9 cellular contexts compared by ENCODE assay signal in the genomic region with DNA sequence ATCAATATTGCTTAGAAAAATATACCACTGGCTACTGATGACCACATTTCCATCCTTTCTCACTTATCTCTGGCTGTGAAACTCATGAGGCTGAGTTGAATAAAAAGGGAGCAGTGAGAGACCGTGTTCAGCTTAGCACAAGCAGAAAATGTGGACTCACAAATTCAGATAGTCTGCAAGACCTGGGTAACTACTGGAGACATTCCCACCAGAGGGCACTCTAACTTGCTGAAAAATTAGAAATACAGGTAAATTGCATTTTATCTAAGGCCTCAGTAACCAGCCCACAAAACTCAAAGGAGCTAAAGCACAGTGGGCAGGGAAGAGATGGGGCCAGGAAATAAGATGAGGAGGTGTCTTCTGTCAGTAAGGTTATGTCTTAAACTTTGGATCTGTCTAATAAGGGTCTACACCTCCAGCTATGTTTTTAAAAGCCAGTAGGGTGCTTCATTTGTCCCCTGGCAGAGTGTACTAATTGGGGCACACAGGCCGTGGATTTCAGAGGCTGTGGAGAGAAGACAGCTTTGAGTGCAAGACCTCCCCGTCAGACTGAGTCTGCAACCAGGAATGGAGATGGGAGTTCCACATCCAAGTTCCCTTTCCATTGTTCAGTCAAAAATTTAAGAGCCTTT. TPM values are rescaled to one million over a fixed set of nuclear protein-coding genes. Genes with fewer than 3 reads are reported as not detected.
DNase-seq lines count a peak whose midpoint lies in the region; ATAC-seq and TF ChIP-seq lines count a peak whose summit lies in the region.
"Had no signal": no experiment of that assay in that cellular context is flagged by ENCODE, and none has a peak within 500 bp of the region (broad histone marks: within the 10 kb centered on the region; RNA-seq: fewer than 3 reads in every experiment).

No MANE protein-coding gene starts in this region.

- H3K27ac ChIP-seq in adrenal gland (no peak overlapping the region), transverse colon (no peak overlapping the region)

- TF ChIP-seq CTCF in HFFc6 (IDR thresholded peaks at IDR 0.05): peak; percentile 83
- TF ChIP-seq CTCF in adrenal gland (IDR thresholded peaks at IDR 0.05): peak; percentile 12 to 49 (median 36)
- TF ChIP-seq CTCF in transverse colon (IDR thresholded peaks at IDR 0.05): peak in 4 of 5 experiments; percentile 27 to 45 (median 31)

- H3K36me3 ChIP-seq in adrenal gland (replicated peaks in 1 of 2): no peaks in the 10 kb centered on the region
- H3K36me3 ChIP-seq in transverse colon: no peaks in the 10 kb centered on the region

- DNase-seq in activated T-cell treated with anti-CD3 and anti-CD28 coated beads, Interleukin-2, amount 50 U/mL, for 72 hours: peak; percentile 15 to 31
- DNase-seq in activated T-cell treated with anti-CD3 and anti-CD28 coated beads, Interleukin-2, amount 50 U/mL, for 24 hours: no peak
- DNase-seq in HFFc6 (peak; percentile 51), NCI-H524 (lab: John Stamatoyannopoulos, UW) (peak; percentile 48 to 67), adrenal gland (peak in 5 of 7 donors; percentile 29 to 67 (median 45)), iris pigment epithelial cell (ENCODE audit: low read depth) (peak; percentile 72), transverse colon (no peak)

- H3K27me3 Mint-ChIP-seq in activated T-cell treated with anti-CD3 and anti-CD28 coated beads, Interleukin-2, amount 50 U/mL, for 72 hours (ENCODE audit: low read depth): peaks cover 31% of the 10 kb centered on the region
- H3K27me3 Mint-ChIP-seq in activated T-cell treated with anti-CD3 and anti-CD28 coated beads, Interleukin-2, amount 50 U/mL, for 24 hours: peaks cover 39% of the 10 kb centered on the region
- peaks cover 9% of the 10 kb centered on the region for H3K27me3 Mint-ChIP-seq in HFFc6 (ENCODE audit: insufficient read depth)

- H3K4me3 ChIP-seq in adrenal gland (no peak overlapping the region), transverse colon (no peak overlapping the region)

- TF ChIP-seq POLR2A in adrenal gland (IDR thresholded peaks at IDR 0.05) (no peak), transverse colon (IDR thresholded peaks at IDR 0.05) (no peak)

- no peaks in the 10 kb centered on the region for H3K9me3 ChIP-seq in adrenal gland (replicated peaks in 1 of 3)
- H3K9me3 ChIP-seq in transverse colon: no peaks in the 10 kb centered on the region

- H3K36me3 Mint-ChIP-seq in activated T-cell treated with anti-CD3 and anti-CD28 coated beads, Interleukin-2, amount 50 U/mL, for 72 hours (ENCODE audit: insufficient read depth in 2 of 2): no peaks in the 10 kb centered on the region
- no peaks in the 10 kb centered on the region for H3K36me3 Mint-ChIP-seq in activated T-cell treated with anti-CD3 and anti-CD28 coated beads, Interleukin-2, amount 50 U/mL, for 24 hours (ENCODE audit: low read depth)
- no peaks in the 10 kb centered on the region for H3K36me3 Mint-ChIP-seq in HFFc6 (ENCODE audit: low read depth)
- H3K36me3 Mint-ChIP-seq: activated naive CD4-positive, alpha-beta T cell treated with anti-CD3 and anti-CD28 coated beads, Interleukin-2, amount 50 U/mL, for 24 hours had no signal

- H3K4me1 ChIP-seq in adrenal gland (replicated peaks in 1 of 2) (no peaks in the 10 kb centered on the region), transverse colon (no peaks in the 10 kb centered on the region)

- H3K4me3 Mint-ChIP-seq in activated T-cell treated with anti-CD3 and anti-CD28 coated beads, Interleukin-2, amount 50 U/mL, for 72 hours: no peak overlapping the region
- H3K4me3 Mint-ChIP-seq in activated T-cell treated with anti-CD3 and anti-CD28 coated beads, Interleukin-2, amount 50 U/mL, for 24 hours: no peak overlapping the region
- H3K4me3 Mint-ChIP-seq in HFFc6: no peak overlapping the region
- H3K4me3 Mint-ChIP-seq: activated naive CD4-positive, alpha-beta T cell treated with anti-CD3 and anti-CD28 coated beads, Interleukin-2, amount 50 U/mL, for 24 hours had no signal

- 25 to 32% (median 29%) methylated on average over 3 of the region's 3 CpGs for WGBS in adrenal gland, 4 donors
- 32 to 44% methylated on average over 3 of the region's 3 CpGs for WGBS in transverse colon (ENCODE audit: low coverage in 1 of 2), 2 donors

- no peaks in the 10 kb centered on the region for H3K27me3 ChIP-seq in adrenal gland
- no peaks in the 10 kb centered on the region for H3K27me3 ChIP-seq in transverse colon

- ATAC-seq in activated T-cell treated with anti-CD3 and anti-CD28 coated beads, Interleukin-2, amount 50 U/mL, for 72 hours (replicated peaks in 1 of 2): peak; percentile 63 to 72
- ATAC-seq in GM19452 (IDR thresholded peaks at IDR 0.05; ENCODE audit: unreplicated experiment): no peak

- intact Hi-C loops in adrenal gland (cut with DNase I): loop anchor here (5.0 kb wide), 2 partner anchors 386 to 391 kb away; no protein-coding TSS in a partner anchor
- intact Hi-C loops in transverse colon (cut with DNase I; ENCODE audit: low total_unique reads): loop anchor here (10.0 kb wide), 1 partner anchor 383 kb away; no protein-coding TSS in a partner anchor

- in situ Hi-C loops in transverse colon (cut with MboI; ENCODE audit: low pct_ligation_motif_present in 1 of 4, low pct_unique_long_range_greater_than_20kb in 1 of 4, low sequenced_read_pairs in 3 of 4): loop anchor here (5.0 to 25.0 kb wide), 3 partner anchors 381 to 393 kb away; no protein-coding TSS in a partner anchor

- H3K9me3 Mint-ChIP-seq in activated T-cell treated with anti-CD3 and anti-CD28 coated beads, Interleukin-2, amount 50 U/mL, for 72 hours: no peaks in the 10 kb centered on the region
- no peaks in the 10 kb centered on the region for H3K9me3 Mint-ChIP-seq in activated T-cell treated with anti-CD3 and anti-CD28 coated beads, Interleukin-2, amount 50 U/mL, for 24 hours
- no peaks in the 10 kb centered on the region for H3K9me3 Mint-ChIP-seq in HFFc6
- H3K9me3 Mint-ChIP-seq: activated naive CD4-positive, alpha-beta T cell treated with anti-CD3 and anti-CD28 coated beads, Interleukin-2, amount 50 U/mL, for 24 hours had no signal

- H3K4me1 Mint-ChIP-seq in activated T-cell treated with anti-CD3 and anti-CD28 coated beads, Interleukin-2, amount 50 U/mL, for 72 hours (ENCODE audit: low read depth): peaks cover 8% of the 10 kb centered on the region
- no peaks in the 10 kb centered on the region for H3K4me1 Mint-ChIP-seq in activated T-cell treated with anti-CD3 and anti-CD28 coated beads, Interleukin-2, amount 50 U/mL, for 24 hours (ENCODE audit: low read depth)
- H3K4me1 Mint-ChIP-seq in HFFc6 (ENCODE audit: low read depth): peaks cover 36% of the 10 kb centered on the region
- H3K4me1 Mint-ChIP-seq: activated naive CD4-positive, alpha-beta T cell treated with anti-CD3 and anti-CD28 coated beads, Interleukin-2, amount 50 U/mL, for 24 hours had no signal

- TF ChIP-seq EP300 in transverse colon (IDR thresholded peaks at IDR 0.05; ENCODE audit: low read depth): no peak

- no peak overlapping the region for H3K27ac Mint-ChIP-seq in activated T-cell treated with anti-CD3 and anti-CD28 coated beads, Interleukin-2, amount 50 U/mL, for 72 hours
- no peak overlapping the region for H3K27ac Mint-ChIP-seq in activated T-cell treated with anti-CD3 and anti-CD28 coated beads, Interleukin-2, amount 50 U/mL, for 24 hours
- no peak overlapping the region for H3K27ac Mint-ChIP-seq in HFFc6
- H3K27ac Mint-ChIP-seq: activated naive CD4-positive, alpha-beta T cell treated with anti-CD3 and anti-CD28 coated beads, Interleukin-2, amount 50 U/mL, for 24 hours had no signal

RNA-seq across cellular contexts. Expression of a gene that starts 8.7 kb away (rescaled TPM):
- total RNA-seq in activated T-cell treated with anti-CD3 and anti-CD28 coated beads, Interleukin-2, amount 50 U/mL, for 72 hours: 10 to 100 TPM; 29.2 to 31.7 TPM
- total RNA-seq in HFFc6 (2021; fragmentation: NEBNext Ultra II Directional; extraction: Animal tissue kit (Norgen Biotek cat#: 25700)): 10 to 100 TPM; 62.5 to 78.6 (median 70.7) TPM
- total RNA-seq in adrenal gland: 10 to 100 TPM; 30.5 to 76.9 (median 54.1) TPM
- 10 to 100 TPM; 23.2 to 32.4 (median 31.1) TPM for polyA plus RNA-seq in adrenal gland
- total RNA-seq in transverse colon: 10 to 100 TPM; 10.5 to 42.7 (median 24.3) TPM

RNA-seq across cellular contexts. Expression of a gene that starts 29.2 kb away (rescaled TPM):
- total RNA-seq in activated T-cell treated with anti-CD3 and anti-CD28 coated beads, Interleukin-2, amount 50 U/mL, for 72 hours: 10 to 100 TPM; 12.8 to 13.8 TPM
- total RNA-seq in HFFc6 (2021; fragmentation: NEBNext Ultra II Directional; extraction: Animal tissue kit (Norgen Biotek cat#: 25700)): 10 to 100 TPM; 14.8 to 17.4 (median 17.1) TPM
- total RNA-seq in adrenal gland (10 to 100 TPM; 12.5 to 20.9 (median 15.9) TPM), transverse colon (10 to 100 TPM; 14.5 to 26.5 (median 18.4) TPM)
- 10 to 100 TPM in 1 of 3 donors, 1 to 10 TPM in 2; 7.6 to 24.7 (median 9.8) TPM for polyA plus RNA-seq in adrenal gland

RNA-seq across cellular contexts. Expression of a gene that starts 29.5 kb away (rescaled TPM):
- 10 to 100 TPM; 54.4 to 63.5 TPM for total RNA-seq in activated T-cell treated with anti-CD3 and anti-CD28 coated beads, Interleukin-2, amount 50 U/mL, for 72 hours
- total RNA-seq in HFFc6 (2021; fragmentation: NEBNext Ultra II Directional; extraction: Animal tissue kit (Norgen Biotek cat#: 25700)): 10 to 100 TPM; 11.4 to 16.8 (median 14.0) TPM
- 10 to 100 TPM in 5 of 8 donors, 1 to 10 TPM in 3; 2.6 to 34.3 (median 18.3) TPM for total RNA-seq in adrenal gland
- polyA plus RNA-seq in adrenal gland: 10 to 100 TPM; 16.4 to 17.4 (median 17.2) TPM
- total RNA-seq in transverse colon: 1 to 10 TPM; 2.0 to 7.5 (median 3.8) TPM

RNA-seq across cellular contexts. Expression of a gene that starts 53.8 kb away (rescaled TPM):
- total RNA-seq in activated T-cell treated with anti-CD3 and anti-CD28 coated beads, Interleukin-2, amount 50 U/mL, for 72 hours: under 1 TPM in 1 of 2 donors, not detected in 1; 0.05 TPM
- total RNA-seq in HFFc6 (2021; fragmentation: NEBNext Ultra II Directional; extraction: Animal tissue kit (Norgen Biotek cat#: 25700)): not detected
- not detected for total RNA-seq in adrenal gland
- polyA plus RNA-seq in adrenal gland: under 1 TPM in 1 of 3 donors, not detected in 2; 0.04 TPM
- total RNA-seq in transverse colon: not detected

RNA-seq across cellular contexts. Expression of a gene that starts 55.6 kb away (rescaled TPM):
- total RNA-seq in activated T-cell treated with anti-CD3 and anti-CD28 coated beads, Interleukin-2, amount 50 U/mL, for 72 hours: 1 to 10 TPM; 7.9 to 8.6 TPM
- total RNA-seq in HFFc6 (2021; fragmentation: NEBNext Ultra II Directional; extraction: Animal tissue kit (Norgen Biotek cat#: 25700)): 1 to 10 TPM; 4.8 to 6.0 (median 5.2) TPM
- 10 to 100 TPM in 2 of 8 donors, 1 to 10 TPM in 6; 6.3 to 13.2 (median 7.9) TPM for total RNA-seq in adrenal gland
- 10 to 100 TPM in 1 of 3 donors, 1 to 10 TPM in 2; 4.4 to 10.9 (median 4.8) TPM for polyA plus RNA-seq in adrenal gland
- 10 to 100 TPM; 12.7 to 38.9 (median 21.1) TPM for total RNA-seq in transverse colon

Comparison
In these comparisons a context has a peak if more than half of its experiments do, and no peak if none do; other contexts are left out.
1. DNase-seq: peak in activated T-cell treated with anti-CD3 and anti-CD28 coated beads, Interleukin-2, amount 50 U/mL, for 72 hours (2 of 2), HFFc6 (single experiment), NCI-H524 (2 of 2), adrenal gland (5 of 7) and iris pigment epithelial cell (single experiment); none in activated T-cell treated with anti-CD3 and anti-CD28 coated beads, Interleukin-2, amount 50 U/mL, for 24 hours (single experiment) and transverse colon (single experiment).
2. CTCF ChIP-seq: peak in every context shown above with its lines; median percentile 83 in HFFc6; 36 in adrenal gland; 31 in transverse colon.